Comparison of ENCODE assay signal across 25 cellular contexts in genomic region chr5:30574761-30575160, GRCh38.
"Had no signal": no experiment of that assay in that cellular context is flagged by ENCODE, and none has a peak within 500 bp of the region (broad histone marks: within the 10 kb centered on the region; RNA-seq: fewer than 3 reads in every experiment).

No MANE protein-coding gene starts in this region.

- H3K36me3 Mint-ChIP-seq: activated CD8-positive, alpha-beta memory T cell treated with anti-CD3 and anti-CD28 coated beads, Interleukin-2, amount 10 ng/mL, durations not matched to agents 7 days and 5 days; activated naive CD8-positive, alpha-beta T cell treated with anti-CD3 and anti-CD28 coated beads, Interleukin-2, amount 10 ng/mL, durations not matched to agents 7 days and 5 days; memory B cell had no signal

- H3K4me3 ChIP-seq: coronary artery, ovary, prostate gland, tibial artery had no signal

- H3K27ac ChIP-seq: coronary artery, neutrophil, ovary, prostate gland, tibial artery, WERI-Rb-1 had no signal

- DNase-seq: activated CD4-positive, alpha-beta T cell treated with anti-CD3 and anti-CD28 coated beads, Interleukin-2, amount 10 ng/mL, durations not matched to agents 7 days and 5 days; activated CD4-positive, CD25-positive, alpha-beta regulatory T cell treated with anti-CD3 and anti-CD28 coated beads, Interleukin-2, amount 50 U/mL, for 72 hours; activated CD8-positive, alpha-beta memory T cell treated with anti-CD3 and anti-CD28 coated beads, Interleukin-2, amount 10 ng/mL, durations not matched to agents 7 days and 5 days; activated CD8-positive, alpha-beta T cell treated with anti-CD3 and anti-CD28 coated beads for 36 hours; activated naive CD4-positive, alpha-beta T cell; activated naive CD8-positive, alpha-beta T cell treated with anti-CD3 and anti-CD28 coated beads, Interleukin-2, amount 10 ng/mL, durations not matched to agents 7 days and 5 days; activated T-cell treated with anti-CD3 and anti-CD28 coated beads for 4 hours; foreskin melanocyte; hypothalamus; islet precursor cell; left cardiac atrium; ovary; right cardiac atrium; stimulated activated CD4-positive, alpha-beta T cell treated with anti-CD3 and anti-CD28 coated beads, Interleukin-1b, Interleukin-23, amount 100 ng/mL, for 48 hours; substantia nigra; T-helper 1 cell; tibial artery; WERI-Rb-1 had no signal

- H3K9me3 ChIP-seq: neutrophil, ovary, prostate gland, tibial artery had no signal

- ATAC-seq: activated CD8-positive, alpha-beta memory T cell treated with anti-CD3 and anti-CD28 coated beads, Interleukin-2, amount 10 ng/mL, durations not matched to agents 7 days and 5 days; activated CD8-positive, alpha-beta T cell treated with anti-CD3 and anti-CD28 coated beads for 36 hours; left cardiac atrium; right cardiac atrium had no signal

- H3K27me3 Mint-ChIP-seq: activated CD4-positive, alpha-beta T cell treated with anti-CD3 and anti-CD28 coated beads, Interleukin-2, amount 10 ng/mL, durations not matched to agents 7 days and 5 days; activated CD8-positive, alpha-beta memory T cell treated with anti-CD3 and anti-CD28 coated beads, Interleukin-2, amount 10 ng/mL, durations not matched to agents 7 days and 5 days; activated CD8-positive, alpha-beta T cell treated with anti-CD3 and anti-CD28 coated beads for 36 hours; activated naive CD8-positive, alpha-beta T cell treated with anti-CD3 and anti-CD28 coated beads, Interleukin-2, amount 10 ng/mL, durations not matched to agents 7 days and 5 days; memory B cell; stimulated activated naive CD8-positive, alpha-beta T cell treated with anti-CD3 and anti-CD28 coated beads, Interleukin-15, Interleukin-2, amounts not matched to agents 100 ng/mL and 50 ng/mL, for 24 hours had no signal

- H3K4me1 Mint-ChIP-seq: activated CD4-positive, alpha-beta T cell treated with anti-CD3 and anti-CD28 coated beads, Interleukin-2, amount 10 ng/mL, durations not matched to agents 7 days and 5 days; activated CD8-positive, alpha-beta memory T cell treated with anti-CD3 and anti-CD28 coated beads, Interleukin-2, amount 10 ng/mL, durations not matched to agents 7 days and 5 days; activated naive CD8-positive, alpha-beta T cell treated with anti-CD3 and anti-CD28 coated beads, Interleukin-2, amount 10 ng/mL, durations not matched to agents 7 days and 5 days; memory B cell; nephron had no signal

- H3K9me3 Mint-ChIP-seq: activated naive CD8-positive, alpha-beta T cell treated with anti-CD3 and anti-CD28 coated beads, Interleukin-2, amount 10 ng/mL, durations not matched to agents 7 days and 5 days had no signal

- H3K27me3 ChIP-seq: neutrophil, ovary, tibial artery had no signal

- H3K27ac Mint-ChIP-seq: activated CD4-positive, alpha-beta T cell treated with anti-CD3 and anti-CD28 coated beads, Interleukin-2, amount 10 ng/mL, durations not matched to agents 7 days and 5 days; activated CD8-positive, alpha-beta memory T cell treated with anti-CD3 and anti-CD28 coated beads, Interleukin-2, amount 10 ng/mL, durations not matched to agents 7 days and 5 days; activated CD8-positive, alpha-beta T cell treated with anti-CD3 and anti-CD28 coated beads for 36 hours; activated naive CD8-positive, alpha-beta T cell treated with anti-CD3 and anti-CD28 coated beads, Interleukin-2, amount 10 ng/mL, durations not matched to agents 7 days and 5 days; activated T-helper 1 cell treated with anti-CD3 and anti-CD28 coated beads, Interleukin-12 subunit alpha, Interleukin-12 subunit beta, Interleukin-2, Interleukin-4 antibody, amounts not matched to agents 30 ng/mL and 10 ng/mL and 1 ng/mL, durations not matched to agents 14 hours and 24 hours and 36 hours; memory B cell; nephron; stimulated activated naive CD8-positive, alpha-beta T cell treated with anti-CD3 and anti-CD28 coated beads, Interleukin-15, Interleukin-2, amounts not matched to agents 100 ng/mL and 50 ng/mL, for 24 hours had no signal

- H3K4me3 Mint-ChIP-seq: activated CD4-positive, alpha-beta T cell treated with anti-CD3 and anti-CD28 coated beads, Interleukin-2, amount 10 ng/mL, durations not matched to agents 7 days and 5 days; activated CD8-positive, alpha-beta memory T cell treated with anti-CD3 and anti-CD28 coated beads, Interleukin-2, amount 10 ng/mL, durations not matched to agents 7 days and 5 days; activated CD8-positive, alpha-beta T cell treated with anti-CD3 and anti-CD28 coated beads for 36 hours; activated naive CD8-positive, alpha-beta T cell treated with anti-CD3 and anti-CD28 coated beads, Interleukin-2, amount 10 ng/mL, durations not matched to agents 7 days and 5 days; activated T-helper 1 cell treated with anti-CD3 and anti-CD28 coated beads, Interleukin-12 subunit alpha, Interleukin-12 subunit beta, Interleukin-2, Interleukin-4 antibody, amounts not matched to agents 30 ng/mL and 10 ng/mL and 1 ng/mL, durations not matched to agents 14 hours and 24 hours and 36 hours; memory B cell; nephron; stimulated activated naive CD8-positive, alpha-beta T cell treated with anti-CD3 and anti-CD28 coated beads, Interleukin-15, Interleukin-2, amounts not matched to agents 100 ng/mL and 50 ng/mL, for 24 hours had no signal

- H3K4me1 ChIP-seq: prostate gland, tibial artery had no signal

- H3K36me3 ChIP-seq: neutrophil, ovary, prostate gland, tibial artery, WERI-Rb-1 had no signal
